In genomic region chr19:1863308-1863637, GRCh38 we compare ENCODE assay signal across 8 cellular contexts. TPM values are rescaled to one million over a fixed set of nuclear protein-coding genes. Genes with fewer than 3 reads are reported as not detected.
DNase-seq lines count a peak whose midpoint lies in the region; ATAC-seq, FAIRE-seq and TF ChIP-seq lines count a peak whose summit lies in the region.

Gene KLF16 (minus strand): TSS chr19:1863579. CDS start chr19:1863497, 82 bp downstream.

- peaks cover 52% of the 10 kb centered on the region for H3K79me2 ChIP-seq in Karpas-422 (ENCODE audit: low read length)

- H3K27ac ChIP-seq in Karpas-422 (ENCODE audit: low read length) = peak within 1 kb of the TSS; percentile 94
- H3K27ac ChIP-seq in effector memory CD4-positive, alpha-beta T cell (ENCODE audit: insufficient read depth, low read length, poor library complexity, severe bottlenecking) = peak within 1 kb of the TSS; percentile 86

- H3K4me1 ChIP-seq in Karpas-422 (ENCODE audit: low read length) = peaks cover 39% of the 10 kb centered on the region
- H3K4me1 ChIP-seq in effector memory CD4-positive, alpha-beta T cell (ENCODE audit: control insufficient read depth, insufficient read depth, low read length, poor library complexity, severe bottlenecking) = peaks cover 42% of the 10 kb centered on the region

- no peaks in the 10 kb centered on the region for H3K9me3 ChIP-seq in Karpas-422 (ENCODE audit: low read length)
- no peaks in the 10 kb centered on the region for H3K9me3 ChIP-seq in effector memory CD4-positive, alpha-beta T cell (ENCODE audit: control insufficient read depth, low read length)

- peak within 1 kb of the TSS; percentile 85 to 91 (median 88) for H3K4me3 Mint-ChIP-seq in nephron

- H3K36me3 ChIP-seq in Karpas-422 (ENCODE audit: insufficient read depth, low read length) = no peaks in the 10 kb centered on the region
- no peaks in the 10 kb centered on the region for H3K36me3 ChIP-seq in effector memory CD4-positive, alpha-beta T cell (ENCODE audit: control insufficient read depth, insufficient read depth, low read length)

- ATAC-seq in HG03460 (IDR thresholded peaks at IDR 0.05; ENCODE audit: unreplicated experiment) = no peak

- H3K4me3 ChIP-seq in Karpas-422 (ENCODE audit: low read length) = peak within 1 kb of the TSS; percentile 93
- H3K4me3 ChIP-seq in effector memory CD4-positive, alpha-beta T cell (ENCODE audit: insufficient read depth, low read depth, low read length, poor library complexity, severe bottlenecking) = peak within 1 kb of the TSS; percentile 78

- no peak within 1 kb of the TSS for H2AFZ ChIP-seq in Karpas-422 (ENCODE audit: low read length)

- FAIRE-seq in GM12892 (lab: Jason Lieb, UNC) = no peak

- H3K4me2 ChIP-seq in Karpas-422 (ENCODE audit: low read depth, low read length, poor library complexity, severe bottlenecking) = peak within 1 kb of the TSS; percentile 95

- H3K9ac ChIP-seq in Karpas-422 (ENCODE audit: low read length) = peak within 1 kb of the TSS; percentile 97

- peaks cover 20% of the 10 kb centered on the region for H3K4me1 Mint-ChIP-seq in nephron

- peak within 1 kb of the TSS; percentile 7 to 69 (median 32) for H3K27ac Mint-ChIP-seq in nephron

- H3K36me3 Mint-ChIP-seq in nephron (ENCODE audit: low read depth) = no peaks in the 10 kb centered on the region

- H3K27me3 ChIP-seq in Karpas-422 (ENCODE audit: low read length) = no peaks in the 10 kb centered on the region
- no peaks in the 10 kb centered on the region for H3K27me3 ChIP-seq in effector memory CD4-positive, alpha-beta T cell (replicated peaks; ENCODE audit: control insufficient read depth, insufficient read depth, low read length, poor library complexity, severe bottlenecking)

- peaks cover 10% of the 10 kb centered on the region for H3K27me3 Mint-ChIP-seq in nephron (ENCODE audit: low read depth)

- H3K9me3 Mint-ChIP-seq in nephron = no peaks in the 10 kb centered on the region

- DNase-seq in GM12892 (ENCODE audit: insufficient read length) (no peak), Karpas-422 (no peak), iPS-NIHi7 (ENCODE audit: extremely low spot score) (no peak), NCI-H2196 (lab: John Stamatoyannopoulos, UW; ENCODE audit: unreplicated experiment) (no peak), pons (ENCODE audit: low spot score) (no peak)
- DNase-seq in effector memory CD4-positive, alpha-beta T cell = no peak

- peak; percentile 81; the same call in 1 of the 2 replicates for TF ChIP-seq POLR2A in GM12892 (IDR thresholded peaks at IDR 0.05; ENCODE audit: low read depth, low read length)

- H4K20me1 ChIP-seq in Karpas-422 (ENCODE audit: insufficient read depth, low read depth, low read length) = peaks cover 39% of the 10 kb centered on the region; the same call in 1 of the 2 replicates

- no peak for TF ChIP-seq CTCF in nephron (IDR thresholded peaks at IDR 0.05; ENCODE audit: unreplicated experiment in 3 of 3)

- no peaks in the 10 kb centered on the region for H3K9me2 ChIP-seq in Karpas-422 (replicated peaks; ENCODE audit: insufficient read depth, low read length)

RNA-seq across cellular contexts. Expression of gene KLF16, which starts in this region (rescaled TPM):
- 4.3 TPM for polyA plus RNA-seq in GM12892 (2012; ENCODE audit: missing spikeins)
- 12.8 and 13.2 TPM in 2 replicates for total RNA-seq in Karpas-422 (2014; rRNA removed; shearing (Covaris generic); ENCODE audit: low replicate concordance)
